In genomic region chr12:51751657-51752056, GRCh38 we compare ENCODE assay signal across 14 cellular contexts.
DNase-seq lines count a peak whose midpoint lies in the region; ATAC-seq and TF ChIP-seq lines count a peak whose summit lies in the region.
"Had no signal": no experiment of that assay in that cellular context is flagged by ENCODE, and none has a peak within 500 bp of the region (broad histone marks: within the 10 kb centered on the region; RNA-seq: fewer than 3 reads in every experiment).

No MANE protein-coding gene starts in this region.

- intact Hi-C loops in esophagus muscularis mucosa (cut with DNase I): no loop called here

- H3K9me3 ChIP-seq in esophagus muscularis mucosa: no peaks in the 10 kb centered on the region
- peaks cover 0 to 2% of the 10 kb centered on the region in 2 donors for H3K9me3 ChIP-seq in lung (ENCODE audit: control insufficient read depth in 2 of 2, insufficient read depth in 1 of 2, low read length in 1 of 2)
- H3K9me3 ChIP-seq: upper lobe of left lung had no signal

- H3K4me1 ChIP-seq in esophagus muscularis mucosa (peaks cover 0 to 7% (median 0%) of the 10 kb centered on the region in 4 donors), lung (ENCODE audit: control insufficient read depth in 2 of 2, insufficient read depth in 2 of 2, low read length in 2 of 2) (no peaks in the 10 kb centered on the region)
- H3K4me1 ChIP-seq: upper lobe of left lung had no signal

- peak; percentile 17 for ATAC-seq in lung (ENCODE audit: insufficient read depth, low FRiP score)

- no peak overlapping the region for H3K4me3 ChIP-seq in esophagus muscularis mucosa
- H3K4me3 ChIP-seq in lung: no peak overlapping the region
- H3K4me3 ChIP-seq: upper lobe of left lung had no signal

- TF ChIP-seq POLR2A in esophagus muscularis mucosa (IDR thresholded peaks at IDR 0.05; ENCODE audit: low read depth): no peak

- TF ChIP-seq EP300 in esophagus muscularis mucosa (IDR thresholded peaks at IDR 0.05): no peak

- H3K27me3 ChIP-seq in esophagus muscularis mucosa (no peaks in the 10 kb centered on the region), lung (ENCODE audit: control insufficient read depth, insufficient read depth) (no peaks in the 10 kb centered on the region)
- H3K27me3 ChIP-seq: upper lobe of left lung had no signal

- TF ChIP-seq CTCF in esophagus muscularis mucosa (IDR thresholded peaks at IDR 0.05) (no peak), lung (IDR thresholded peaks at IDR 0.05; ENCODE audit: control extremely low read depth, extremely low read depth) (no peak)

- no peaks in the 10 kb centered on the region for H3K36me3 ChIP-seq in esophagus muscularis mucosa
- no peaks in the 10 kb centered on the region for H3K36me3 ChIP-seq in lung (ENCODE audit: control insufficient read depth in 2 of 2, insufficient read depth in 2 of 2, low read length in 2 of 2)
- H3K36me3 ChIP-seq: upper lobe of left lung had no signal

- WGBS in esophagus muscularis mucosa: 56% methylated on average over 2 of the region's 2 CpGs
- 20% methylated on average over 2 of the region's 2 CpGs for WGBS in lung, 2 donors

- DNase-seq in DMS 273 (lab: John Stamatoyannopoulos, UW; ENCODE audit: unreplicated experiment) (peak; percentile 3), DMS 273 treated with DMSO at 0.1 percent for 48 hours (lab: John Stamatoyannopoulos, UW) (no peak), esophagus muscularis mucosa (ENCODE audit: extremely low spot score) (no peak), lung (ENCODE audit: low spot score) (no peak), superior temporal gyrus (ENCODE audit: extremely low spot score) (peak; percentile 95), NCI-H2227 (lab: John Stamatoyannopoulos, UW; ENCODE audit: unreplicated experiment) (no peak), dermis blood vessel endothelial cell (no peak), NCI-H128 (lab: John Stamatoyannopoulos, UW; ENCODE audit: unreplicated experiment) (no peak)
- DNase-seq: activated naive CD8-positive, alpha-beta T cell treated with anti-CD3 and anti-CD28 coated beads, Interleukin-2, amount 10 ng/mL, durations not matched to agents 7 days and 5 days; effector CD4-positive, alpha-beta T cell; SHP77; small intestine; upper lobe of left lung had no signal

- H3K27ac ChIP-seq in esophagus muscularis mucosa (replicated peaks in 1 of 4) (peak overlapping the region in 3 of 4 donors; percentile 25 to 35 (median 25)), lung (ENCODE audit: low read depth in 1 of 2, low read length in 1 of 2) (peak overlapping the region in 1 of 2 donors; percentile 22)
- H3K27ac ChIP-seq: 22Rv1, upper lobe of left lung had no signal

Comparison
In these comparisons a context has a peak if more than half of its experiments do, and no peak if none do; other contexts are left out.
1. DNase-seq: peak in DMS 273 (single experiment) and superior temporal gyrus (single experiment); none in DMS 273 treated with DMSO at 0.1 percent for 48 hours (single experiment), esophagus muscularis mucosa (single experiment), lung (single experiment), NCI-H2227 (single experiment), dermis blood vessel endothelial cell (single experiment) and NCI-H128 (single experiment).